In genomic region chr1:173302890-173303829, GRCh38 we compare ENCODE assay signal across 1 cellular context.
TF ChIP-seq lines count a peak whose summit lies in the region.

No MANE protein-coding gene starts in this region.

TF ChIP-seq in K562, 482 proteins besides CTCF, POLR2A, EP300 and RAD21 (continued from another document and continues in another):
- TF ChIP-seq SNRNP70 (optimal IDR thresholded peaks at IDR 0.05; ENCODE audit: low read depth, low read length) = no peak
- no peak for TF ChIP-seq JUNB (CRISPR knock-in tag; conservative IDR thresholded peaks at IDR 0.05)
- TF ChIP-seq ZNF217 (CRISPR knock-in tag; IDR thresholded peaks at IDR 0.05) = no peak
- no peak for TF ChIP-seq RBM34 (IDR thresholded peaks at IDR 0.05; ENCODE audit: borderline replicate concordance, insufficient read depth, low read length)
- TF ChIP-seq HNRNPL (IDR thresholded peaks at IDR 0.05; ENCODE audit: low read depth, low read length) = no peak
- no peak for TF ChIP-seq WHSC1 (IDR thresholded peaks at IDR 0.05; ENCODE audit: low read length)
- TF ChIP-seq ZKSCAN8 (CRISPR knock-in tag; IDR thresholded peaks at IDR 0.05) = no peak
- no peak for TF ChIP-seq ZNF253 (CRISPR knock-in tag; conservative IDR thresholded peaks at IDR 0.05)
- no peak for TF ChIP-seq RFX5 (IDR thresholded peaks at IDR 0.05; ENCODE audit: low read depth, low read length)
- TF ChIP-seq ZMIZ1 (IDR thresholded peaks at IDR 0.05; ENCODE audit: low read depth in 2 of 2, low read length in 2 of 2) = no peak
- no peak for TF ChIP-seq ZNF274 (IDR thresholded peaks at IDR 0.05; ENCODE audit: borderline replicate concordance, low read depth, low read length)
- peak; percentile 49; the same call in 1 of the 2 replicates for TF ChIP-seq MYC (IDR thresholded peaks at IDR 0.05; ENCODE audit: low read depth, low read length)
- no peak for TF ChIP-seq MYC (CRISPR knock-in tag; IDR thresholded peaks at IDR 0.05; ENCODE audit: borderline replicate concordance, low read depth)
- TF ChIP-seq NR4A1 (CRISPR knock-in tag; IDR thresholded peaks at IDR 0.05) = 0 out of 2 replicates have a peak, but pooled peaks have one; percentile 39
- peak; percentile 44; the same call in 1 of the 2 replicates for TF ChIP-seq NR4A1 (tag; IDR thresholded peaks at IDR 0.05)
- no peak; the same call in 1 of the 2 replicates for TF ChIP-seq NFE2 (IDR thresholded peaks at IDR 0.05; ENCODE audit: low read depth)
- TF ChIP-seq FOXJ2 (tag; IDR thresholded peaks at IDR 0.05) = no peak
- peak; percentile 55 for TF ChIP-seq HDAC3 (IDR thresholded peaks at IDR 0.05; ENCODE audit: borderline replicate concordance, partially characterized antibody)
- no peak for TF ChIP-seq MTF1 (CRISPR knock-in tag; IDR thresholded peaks at IDR 0.05; ENCODE audit: borderline replicate concordance)
- TF ChIP-seq CSDE1 (IDR thresholded peaks at IDR 0.05) = no peak
- no peak for TF ChIP-seq ZNF124 (CRISPR knock-in tag; IDR thresholded peaks at IDR 0.05)
- no peak for TF ChIP-seq YY1 (IDR thresholded peaks at IDR 0.05; ENCODE audit: borderline replicate concordance in 1 of 3, control insufficient read depth in 1 of 3, extremely low read depth in 1 of 3, insufficient read depth in 3 of 3, insufficient read length in 1 of 3, insufficient replicate concordance in 2 of 3, low read depth in 1 of 3, low read length in 2 of 3)
- no peak for TF ChIP-seq PREB (CRISPR knock-in tag; IDR thresholded peaks at IDR 0.05)
- no peak for TF ChIP-seq LCOR (CRISPR knock-in tag; IDR thresholded peaks at IDR 0.05)
- no peak for TF ChIP-seq ZNF134 (CRISPR knock-in tag; conservative IDR thresholded peaks at IDR 0.05)
- no peak for TF ChIP-seq ARID3B (CRISPR knock-in tag; IDR thresholded peaks at IDR 0.05; ENCODE audit: borderline replicate concordance)
- no peak for TF ChIP-seq FIP1L1 (IDR thresholded peaks at IDR 0.05; ENCODE audit: low read depth, low read length, poor library complexity, severe bottlenecking)
- peak; percentile 78 for TF ChIP-seq NCOR1 (IDR thresholded peaks at IDR 0.05)
- peak; percentile 73 for TF ChIP-seq ZEB2 (IDR thresholded peaks at IDR 0.05)
- no peak for TF ChIP-seq DNMT1 (IDR thresholded peaks at IDR 0.05)
- no peak for TF ChIP-seq NUFIP1 (IDR thresholded peaks at IDR 0.05; ENCODE audit: partially characterized antibody)
- TF ChIP-seq ZBTB1 (CRISPR knock-in tag; IDR thresholded peaks at IDR 0.05; ENCODE audit: borderline replicate concordance, low read depth) = no peak
- TF ChIP-seq STAT5B (CRISPR knock-in tag; IDR thresholded peaks at IDR 0.05) = no peak
- TF ChIP-seq POLR2G (IDR thresholded peaks at IDR 0.05; ENCODE audit: low read depth, low read length) = no peak
- no peak for TF ChIP-seq ZNF436 (CRISPR knock-in tag; IDR thresholded peaks at IDR 0.05)
- no peak for TF ChIP-seq CHD1 (IDR thresholded peaks at IDR 0.05; ENCODE audit: low read length)
- TF ChIP-seq NFRKB (IDR thresholded peaks at IDR 0.05; ENCODE audit: low read depth) = peak; percentile 76
- no peak for TF ChIP-seq HSF4 (CRISPR knock-in tag; IDR thresholded peaks at IDR 0.05; ENCODE audit: borderline replicate concordance)
- no peak for TF ChIP-seq BHLHE40 (IDR thresholded peaks at IDR 0.05; ENCODE audit: low read length)
- TF ChIP-seq ZNF121 (CRISPR knock-in tag; conservative IDR thresholded peaks at IDR 0.05) = no peak
- no peak for TF ChIP-seq CREB3 (tag; conservative IDR thresholded peaks at IDR 0.05; ENCODE audit: low read depth)
- no peak; the same call in 1 of the 2 replicates for TF ChIP-seq THRB (CRISPR knock-in tag; conservative IDR thresholded peaks at IDR 0.05)
- no peak for TF ChIP-seq ETV6 (IDR thresholded peaks at IDR 0.05; ENCODE audit: borderline replicate concordance in 1 of 2, low read depth in 2 of 2, low read length in 1 of 2)
- TF ChIP-seq ETV6 (CRISPR knock-in tag; IDR thresholded peaks at IDR 0.05; ENCODE audit: borderline replicate concordance) = no peak
- no peak for TF ChIP-seq ATF3 (IDR thresholded peaks at IDR 0.05)
- no peak for TF ChIP-seq ATF3 (CRISPR knock-in tag; conservative IDR thresholded peaks at IDR 0.05)
- peak; percentile 89; the same call in 1 of the 2 replicates for TF ChIP-seq LEF1 (IDR thresholded peaks at IDR 0.05)
- peak; percentile 28; the same call in 1 of the 2 replicates for TF ChIP-seq MYNN (IDR thresholded peaks at IDR 0.05)
- TF ChIP-seq MYNN (CRISPR knock-in tag; IDR thresholded peaks at IDR 0.05) = no peak
- no peak for TF ChIP-seq HMGN3 (IDR thresholded peaks at IDR 0.05; ENCODE audit: borderline replicate concordance, extremely low read depth, insufficient read length, low read depth, low read length)
- TF ChIP-seq NRF1 (conservative IDR thresholded peaks at IDR 0.05 in 1 of 2, IDR thresholded peaks at IDR 0.05 in 1 of 2) = peak in 1 of 2 experiments; percentile 43; a peak in 1 of 4 replicates
- no peak for TF ChIP-seq ZNF764 (CRISPR knock-in tag; IDR thresholded peaks at IDR 0.05; ENCODE audit: low read depth)
- no peak for TF ChIP-seq ILK (tag; IDR thresholded peaks at IDR 0.05; ENCODE audit: borderline replicate concordance, low read depth)
- peak; percentile 54; the same call in 1 of the 2 replicates for TF ChIP-seq STAT5A (IDR thresholded peaks at IDR 0.05; ENCODE audit: borderline replicate concordance, low read length)
- no peak for TF ChIP-seq ZNF561 (CRISPR knock-in tag; conservative IDR thresholded peaks at IDR 0.05)
- TF ChIP-seq ZNF584 (CRISPR knock-in tag; IDR thresholded peaks at IDR 0.05; ENCODE audit: low read depth) = peak; percentile 42
- no peak for TF ChIP-seq XRCC5 (IDR thresholded peaks at IDR 0.05; ENCODE audit: low read depth, low read length)
- no peak for TF ChIP-seq RBFOX2 (IDR thresholded peaks at IDR 0.05; ENCODE audit: low read depth, low read length)
- TF ChIP-seq TEAD2 (tag; IDR thresholded peaks at IDR 0.05) = no peak; the same call in 1 of the 2 replicates
- no peak; the same call in 1 of the 2 replicates for TF ChIP-seq RNF219 (CRISPR knock-in tag; IDR thresholded peaks at IDR 0.05)
- TF ChIP-seq RB1 (IDR thresholded peaks at IDR 0.05; ENCODE audit: low read depth) = no peak
- TF ChIP-seq PTTG1 (tag; IDR thresholded peaks at IDR 0.05; ENCODE audit: low read depth) = no peak
- no peak for TF ChIP-seq FUS (optimal IDR thresholded peaks at IDR 0.05; ENCODE audit: low read depth, low read length)
- no peak for TF ChIP-seq FOS (IDR thresholded peaks at IDR 0.05; ENCODE audit: extremely low read depth, insufficient read length)
- TF ChIP-seq SMARCC2 (IDR thresholded peaks at IDR 0.05; ENCODE audit: low read depth) = no peak; the same call in 1 of the 2 replicates
- TF ChIP-seq PHF20 (IDR thresholded peaks at IDR 0.05; ENCODE audit: partially characterized antibody) = no peak
- TF ChIP-seq MCM5 (IDR thresholded peaks at IDR 0.05; ENCODE audit: low read depth) = no peak
- no peak for TF ChIP-seq RFX1 (IDR thresholded peaks at IDR 0.05)
- no peak for TF ChIP-seq GTF2F1 (IDR thresholded peaks at IDR 0.05; ENCODE audit: low read depth, low read length)
- no peak for TF ChIP-seq HOMEZ (CRISPR knock-in tag; IDR thresholded peaks at IDR 0.05)
